In the genomic region with DNA sequence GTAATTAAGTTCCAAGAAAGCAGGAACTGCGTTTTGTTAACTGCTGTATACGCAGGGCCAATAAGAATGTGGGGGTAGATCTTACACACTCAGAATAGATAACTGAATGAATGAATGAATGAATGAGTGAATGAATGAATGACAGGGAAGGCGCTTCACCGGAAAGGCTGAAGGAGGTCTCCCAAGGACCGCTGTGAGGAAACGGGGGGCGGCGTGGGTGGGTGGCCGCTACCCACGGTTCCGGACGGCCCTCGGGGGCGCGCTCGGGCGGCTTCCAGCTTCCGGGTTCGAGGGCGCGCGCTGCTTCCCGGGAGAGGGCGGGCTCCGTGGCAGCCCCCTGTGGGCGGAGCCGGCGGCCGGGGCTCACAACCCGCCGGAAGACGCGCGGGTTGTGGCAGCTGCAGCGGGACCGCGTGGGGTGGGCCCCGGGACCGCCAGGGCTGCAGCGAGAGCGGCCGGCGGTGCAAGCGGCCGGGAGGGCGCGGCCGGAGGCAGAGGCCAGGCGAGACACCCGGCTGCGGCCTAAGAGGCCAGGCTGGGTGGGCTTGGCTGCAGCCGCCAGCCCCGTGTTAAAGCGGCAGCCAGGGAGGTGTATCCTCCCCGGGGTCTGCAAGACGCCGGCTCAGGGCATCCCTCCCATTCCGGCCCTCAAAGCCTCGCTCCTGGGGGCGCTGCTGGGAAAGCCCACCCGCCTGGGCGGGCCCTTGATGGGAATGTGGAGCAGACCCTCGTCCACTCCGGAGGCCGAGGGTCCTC, we compare ENCODE assay signal across 8 cellular contexts. TPM values are rescaled to one million over a fixed set of nuclear protein-coding genes. Genes with fewer than 3 reads are reported as not detected.
A peak's percentile ranks its signal among the peaks of the same experiment; 100 is the strongest.
DNase-seq lines count a peak whose midpoint lies in the region; ATAC-seq and TF ChIP-seq lines count a peak whose summit lies in the region.

A gene (plus strand): TSS at position 367 of the 756 bp plus-strand sequence. CDS start 2,072 bp downstream, outside the sequence.

- DNase-seq in ELR (ENCODE audit: low read depth) (peak; percentile 81), HFF-Myc (ENCODE audit: extremely low read depth, low read depth) (no peak), NCI-H2029 treated with DMSO at 0.1 percent for 48 hours (lab: John Stamatoyannopoulos, UW) (peak; percentile 94), kidney epithelial cell (ENCODE audit: low read depth) (no peak)
- DNase-seq in activated CD4-positive, CD25-positive, alpha-beta regulatory T cell treated with anti-CD3 and anti-CD28 coated beads, Interleukin-2, amount 50 U/mL, for 16 hours (ENCODE audit: low read depth, low spot score) = peak; percentile 35
- DNase-seq in central memory CD4-positive, alpha-beta T cell = peak; percentile 62
- DNase-seq in stimulated activated CD4-positive, alpha-beta T cell treated with anti-CD3 and anti-CD28 coated beads, Interleukin-1b, Interleukin-23, amount 100 ng/mL, for 1 hour (ENCODE audit: low read depth in 2 of 2) = peak; percentile 7 to 47

- TF ChIP-seq CTCF in HFF-Myc (IDR thresholded peaks at IDR 0.05; ENCODE audit: low read depth, low read length, missing control alignments) (no peak), kidney epithelial cell (IDR thresholded peaks at IDR 0.05; ENCODE audit: insufficient read depth, low read length, poor library complexity, severe bottlenecking) (no peak)

- no peaks in the 10 kb centered on the region for H3K27me3 ChIP-seq in kidney epithelial cell (ENCODE audit: control insufficient read depth, insufficient read depth, low read length)

- H3K4me3 ChIP-seq in HFF-Myc (replicated peaks; ENCODE audit: low read depth, low read length) (peak within 1 kb of the TSS; percentile 65), kidney epithelial cell (ENCODE audit: low read depth, low read length) (peak within 1 kb of the TSS; percentile 76)

- ATAC-seq in HG03520 (IDR thresholded peaks at IDR 0.05; ENCODE audit: unreplicated experiment) = no peak

- H3K36me3 ChIP-seq in kidney epithelial cell (ENCODE audit: control insufficient read depth, insufficient read depth, low read length) = no peaks in the 10 kb centered on the region

RNA-seq across cellular contexts. Expression of the gene that starts here (rescaled TPM):
- 4.1 and 4.3 TPM in 2 replicates for total RNA-seq in kidney epithelial cell

Comparison
In these comparisons a context has a peak if more than half of its experiments do, and no peak if none do; other contexts are left out.
1. DNase-seq: peak in ELR (single experiment), NCI-H2029 treated with DMSO at 0.1 percent for 48 hours (single experiment), activated CD4-positive, CD25-positive, alpha-beta regulatory T cell treated with anti-CD3 and anti-CD28 coated beads, Interleukin-2, amount 50 U/mL, for 16 hours (single experiment), central memory CD4-positive, alpha-beta T cell (single experiment) and stimulated activated CD4-positive, alpha-beta T cell treated with anti-CD3 and anti-CD28 coated beads, Interleukin-1b, Interleukin-23, amount 100 ng/mL, for 1 hour (2 of 2); none in HFF-Myc (single experiment) and kidney epithelial cell (single experiment).